Comparison of ENCODE assay signal across 8 cellular contexts in the genomic region with DNA sequence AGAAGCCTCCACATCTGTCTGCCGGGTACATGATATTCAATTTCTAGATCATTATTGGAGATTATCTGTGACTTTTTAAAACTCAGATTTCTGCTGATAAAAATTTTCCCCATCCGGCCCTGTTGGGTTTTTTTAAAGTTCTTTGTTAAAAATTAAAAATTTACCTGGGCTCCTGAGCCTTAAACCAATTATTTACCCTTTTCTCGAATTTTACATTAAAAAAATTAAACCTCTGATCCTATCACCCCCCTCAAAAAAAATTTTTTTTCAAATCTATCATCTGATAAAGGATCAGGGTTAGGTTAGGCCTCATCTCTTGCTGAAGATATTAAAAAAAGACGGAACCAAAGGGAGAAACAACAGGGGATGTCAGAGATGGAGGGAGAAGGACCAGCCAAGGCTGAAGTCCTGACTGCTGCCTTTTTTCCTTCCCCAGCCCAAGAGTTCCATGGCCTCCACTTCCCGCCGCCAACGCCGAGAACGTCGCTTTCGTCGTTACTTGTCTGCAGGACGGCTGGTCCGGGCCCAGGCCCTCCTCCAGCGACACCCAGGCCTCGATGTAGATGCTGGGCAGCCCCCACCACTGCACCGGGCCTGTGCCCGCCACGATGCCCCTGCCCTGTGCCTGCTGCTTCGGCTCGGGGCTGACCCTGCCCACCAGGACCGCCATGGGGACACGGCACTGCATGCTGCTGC.
DNase-seq lines count a peak whose midpoint lies in the region; ATAC-seq and TF ChIP-seq lines count a peak whose summit lies in the region.

No MANE protein-coding gene starts in this region.

- ATAC-seq in SK-N-SH treated with all-trans-retinoic acid at 6 μM for 48 hours (peak; percentile 6; the same call in 2 of the 3 replicates), HG03378 (IDR thresholded peaks at IDR 0.05; ENCODE audit: unreplicated experiment) (no peak), GM18907 (IDR thresholded peaks at IDR 0.05; ENCODE audit: unreplicated experiment) (no peak)

- peaks cover 5% of the 10 kb centered on the region for H3K36me3 ChIP-seq in rectal smooth muscle tissue (ENCODE audit: control insufficient read depth, insufficient read depth, low read length)

- no peak overlapping the region for H3K9ac ChIP-seq in rectal smooth muscle tissue (ENCODE audit: low read length)

- H3K27ac ChIP-seq in rectal smooth muscle tissue (ENCODE audit: low read depth, low read length) = peak overlapping the region; percentile 87

- no peak for DNase-seq in GM12865 (ENCODE audit: low read depth)
- DNase-seq in fibroblast of mammary gland (ENCODE audit: low read depth) = no peak
- no peak for DNase-seq in GF-D8 (lab: John Stamatoyannopoulos, UW)
- no peak for DNase-seq in SIG-M5 (lab: John Stamatoyannopoulos, UW)

- H3K27me3 ChIP-seq in rectal smooth muscle tissue (ENCODE audit: control insufficient read depth, insufficient read depth, low read length) = no peaks in the 10 kb centered on the region

- H3K4me3 ChIP-seq in GM12865 (ENCODE audit: low read depth, low read length) (peak overlapping the region; percentile 54), fibroblast of mammary gland (ENCODE audit: control insufficient read depth, low read depth, low read length) (peak overlapping the region; percentile 41), rectal smooth muscle tissue (ENCODE audit: low read length) (peak overlapping the region; percentile 60)

- no peak for TF ChIP-seq CTCF in GM12865 (IDR thresholded peaks at IDR 0.05; ENCODE audit: insufficient read depth, low read depth, low read length, missing control alignments)
- no peak for TF ChIP-seq CTCF in fibroblast of mammary gland (conservative IDR thresholded peaks at IDR 0.05; ENCODE audit: control insufficient read depth, insufficient read depth, low read depth, low read length)

- H3K4me1 ChIP-seq in rectal smooth muscle tissue (ENCODE audit: control insufficient read depth, insufficient read depth, low read length) = peaks cover 11% of the 10 kb centered on the region

TF ChIP-seq in SK-N-SH treated with all-trans-retinoic acid at 6 μM for 48 hours, 23 proteins besides CTCF, POLR2A, EP300 and RAD21:
- TF ChIP-seq, protein P1, sequence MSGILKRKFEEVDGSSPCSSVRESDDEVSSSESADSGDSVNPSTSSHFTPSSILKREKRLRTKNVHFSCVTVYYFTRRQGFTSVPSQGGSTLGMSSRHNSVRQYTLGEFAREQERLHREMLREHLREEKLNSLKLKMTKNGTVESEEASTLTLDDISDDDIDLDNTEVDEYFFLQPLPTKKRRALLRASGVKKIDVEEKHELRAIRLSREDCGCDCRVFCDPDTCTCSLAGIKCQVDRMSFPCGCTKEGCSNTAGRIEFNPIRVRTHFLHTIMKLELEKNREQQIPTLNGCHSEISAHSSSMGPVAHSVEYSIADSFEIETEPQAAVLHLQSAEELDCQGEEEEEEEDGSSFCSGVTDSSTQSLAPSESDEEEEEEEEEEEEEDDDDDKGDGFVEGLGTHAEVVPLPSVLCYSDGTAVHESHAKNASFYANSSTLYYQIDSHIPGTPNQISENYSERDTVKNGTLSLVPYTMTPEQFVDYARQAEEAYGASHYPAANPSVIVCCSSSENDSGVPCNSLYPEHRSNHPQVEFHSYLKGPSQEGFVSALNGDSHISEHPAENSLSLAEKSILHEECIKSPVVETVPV (CRISPR knock-in tag; IDR thresholded peaks at IDR 0.05) = peak; percentile 25; the same call in 1 of the 2 replicates
- no peak for TF ChIP-seq ESRRG (CRISPR knock-in tag; IDR thresholded peaks at IDR 0.05)
- TF ChIP-seq CSDC2 (CRISPR knock-in tag; IDR thresholded peaks at IDR 0.05) = peak; percentile 82; the same call in 1 of the 2 replicates
